Comparison of ENCODE assay signal across 8 cellular contexts in genomic region chr6:52284460-52285173, GRCh38. TPM values are rescaled to one million over a fixed set of nuclear protein-coding genes. Genes with fewer than 3 reads are reported as not detected.
A peak's percentile ranks its signal among the peaks of the same experiment; 100 is the strongest.
DNase-seq lines count a peak whose midpoint lies in the region; ATAC-seq and TF ChIP-seq lines count a peak whose summit lies in the region.

TSS of gene MCM3 (minus strand) at chr6:52284742. CDS start at chr6:52284674, 68 bp downstream.

- peak within 1 kb of the TSS; percentile 52 to 90 for H3K27ac Mint-ChIP-seq in activated naive CD4-positive, alpha-beta T cell treated with anti-CD3 and anti-CD28 coated beads, Interleukin-2, amount 50 U/mL, for 72 hours

- H3K4me3 ChIP-seq in GM06990 (replicated peaks; ENCODE audit: low read depth, low read length): peak within 1 kb of the TSS; percentile 73
- H3K4me3 ChIP-seq in testis: peak within 1 kb of the TSS; percentile 73 to 89

- H3K9me3 ChIP-seq in testis: no peaks in the 10 kb centered on the region

- H3K27ac ChIP-seq in testis: peak within 1 kb of the TSS in 1 of 2 donors; percentile 59

- TF ChIP-seq POLR2A in testis (IDR thresholded peaks at IDR 0.05): no peak

- ATAC-seq in HG02588 (IDR thresholded peaks at IDR 0.05; ENCODE audit: unreplicated experiment) (peak; percentile 98), SK-N-SH treated with all-trans-retinoic acid at 6 μM for 48 hours (peak; percentile 99), omental fat pad (ENCODE audit: low FRiP score) (peak; percentile 99)
- ATAC-seq in activated naive CD4-positive, alpha-beta T cell treated with anti-CD3 and anti-CD28 coated beads, Interleukin-2, amount 50 U/mL, for 72 hours: peak; percentile 97 to 98

- DNase-seq in GM06990 (ENCODE audit: extremely low read depth, insufficient read length) (peak; percentile 99), NCI-H1092 (lab: John Stamatoyannopoulos, UW) (peak; percentile 97), glomerular visceral epithelial cell (ENCODE audit: extremely low spot score) (peak; percentile 100), omental fat pad (ENCODE audit: low spot score) (peak; percentile 89), testis (peak; percentile 99)
- peak; percentile 91 to 99 for DNase-seq in activated naive CD4-positive, alpha-beta T cell treated with anti-CD3 and anti-CD28 coated beads, Interleukin-2, amount 50 U/mL, for 72 hours (ENCODE audit: low spot score in 2 of 2)

- intact Hi-C loops in testis (cut with DNase I; ENCODE audit: low total_unique reads): loop anchor here (10.0 kb wide), 1 partner anchor 110 kb away; no protein-coding TSS in a partner anchor

- 0 to 1% methylated on average over 14 to 52 of the region's 52 CpGs for WGBS in testis, 2 donors

- H3K36me3 Mint-ChIP-seq in activated naive CD4-positive, alpha-beta T cell treated with anti-CD3 and anti-CD28 coated beads, Interleukin-2, amount 50 U/mL, for 72 hours: peaks cover 34 to 45% of the 10 kb centered on the region in 2 donors

- H3K27me3 ChIP-seq in GM06990 (replicated peaks; ENCODE audit: control insufficient read depth, insufficient read depth, low read length) (no peaks in the 10 kb centered on the region), testis (no peaks in the 10 kb centered on the region)

- TF ChIP-seq CTCF in GM06990 (IDR thresholded peaks at IDR 0.05; ENCODE audit: insufficient read depth, low read length, poor library complexity, severe bottlenecking): no peak
- TF ChIP-seq CTCF in omental fat pad (IDR thresholded peaks at IDR 0.05): no peak
- peak in 1 of 3 experiments; percentile 8 for TF ChIP-seq CTCF in testis (IDR thresholded peaks at IDR 0.05)

- H3K9me3 Mint-ChIP-seq in activated naive CD4-positive, alpha-beta T cell treated with anti-CD3 and anti-CD28 coated beads, Interleukin-2, amount 50 U/mL, for 72 hours: no peaks in the 10 kb centered on the region

- peaks cover 12% of the 10 kb centered on the region for H3K4me1 ChIP-seq in testis

- H3K36me3 ChIP-seq in GM06990 (ENCODE audit: control insufficient read depth, insufficient read depth, low read length) (peaks cover 1% of the 10 kb centered on the region; the same call in 1 of the 2 replicates), testis (ENCODE audit: low read depth, missing control alignments) (no peaks in the 10 kb centered on the region)

TF ChIP-seq in SK-N-SH treated with all-trans-retinoic acid at 6 μM for 48 hours, 23 proteins besides CTCF, POLR2A, EP300 and RAD21:
- TF ChIP-seq ZNF70 (CRISPR knock-in tag; IDR thresholded peaks at IDR 0.05): no peak
- no peak for TF ChIP-seq PATZ1 (CRISPR knock-in tag; IDR thresholded peaks at IDR 0.05; ENCODE audit: borderline replicate concordance)
- TF ChIP-seq ZC3H10 (CRISPR knock-in tag; IDR thresholded peaks at IDR 0.05): no peak
- no peak for TF ChIP-seq BACH2 (CRISPR knock-in tag; IDR thresholded peaks at IDR 0.05; ENCODE audit: borderline replicate concordance)
- no peak for TF ChIP-seq ZFP3 (CRISPR knock-in tag; IDR thresholded peaks at IDR 0.05)
- no peak for TF ChIP-seq TOX (CRISPR knock-in tag; IDR thresholded peaks at IDR 0.05; ENCODE audit: borderline replicate concordance)
- TF ChIP-seq ZFP30 (CRISPR knock-in tag; IDR thresholded peaks at IDR 0.05): no peak
- no peak for TF ChIP-seq ISL1 (CRISPR knock-in tag; IDR thresholded peaks at IDR 0.05)
- no peak for TF ChIP-seq ZNF565 (CRISPR knock-in tag; conservative IDR thresholded peaks at IDR 0.05; ENCODE audit: low read depth)
- no peak for TF ChIP-seq SNAI2 (CRISPR knock-in tag; IDR thresholded peaks at IDR 0.05)
- TF ChIP-seq ZNF8 (CRISPR knock-in tag; IDR thresholded peaks at IDR 0.05): no peak
- TF ChIP-seq PPARA (CRISPR knock-in tag; IDR thresholded peaks at IDR 0.05; ENCODE audit: borderline replicate concordance): no peak
- no peak for TF ChIP-seq ESRRG (CRISPR knock-in tag; IDR thresholded peaks at IDR 0.05)
- no peak for TF ChIP-seq POU6F1 (CRISPR knock-in tag; IDR thresholded peaks at IDR 0.05; ENCODE audit: borderline replicate concordance, low read depth)
- no peak for TF ChIP-seq CSDC2 (CRISPR knock-in tag; IDR thresholded peaks at IDR 0.05)
TF ChIP-seq in SK-N-SH treated with all-trans-retinoic acid at 6 μM for 48 hours: peak in this region for 0.

RNA-seq across cellular contexts. Expression of gene MCM3, which starts in this region (rescaled TPM):
- total RNA-seq in activated naive CD4-positive, alpha-beta T cell treated with anti-CD3 and anti-CD28 coated beads, Interleukin-2, amount 50 U/mL, for 72 hours: 100 to 1,000 TPM; 239 to 276 TPM
- total RNA-seq in omental fat pad: 10 to 100 TPM; 24.8 to 43.0 (median 32.3) TPM
- 10 to 100 TPM; 53.4 to 55.9 TPM for total RNA-seq in testis
- polyA plus RNA-seq in testis (ENCODE audit: insufficient read depth, low read depth, low replicate concordance): 41.1 TPM

Comparison
In these comparisons a context has a peak if more than half of its experiments do, and no peak if none do; other contexts are left out.
1. RNA of gene MCM3 (total RNA-seq): 239 to 276 TPM in activated naive CD4-positive, alpha-beta T cell treated with anti-CD3 and anti-CD28 coated beads, Interleukin-2, amount 50 U/mL, for 72 hours; 53.4 to 55.9 TPM in testis and 24.8 to 43.0 TPM in omental fat pad; every median in the first group is over 4 times any median in the second.
2. Peak in every context shown above with its lines, with median percentiles within 50 percentile points of each other: DNase-seq and ATAC-seq.